3 cellular contexts compared by ENCODE assay signal in the genomic region with DNA sequence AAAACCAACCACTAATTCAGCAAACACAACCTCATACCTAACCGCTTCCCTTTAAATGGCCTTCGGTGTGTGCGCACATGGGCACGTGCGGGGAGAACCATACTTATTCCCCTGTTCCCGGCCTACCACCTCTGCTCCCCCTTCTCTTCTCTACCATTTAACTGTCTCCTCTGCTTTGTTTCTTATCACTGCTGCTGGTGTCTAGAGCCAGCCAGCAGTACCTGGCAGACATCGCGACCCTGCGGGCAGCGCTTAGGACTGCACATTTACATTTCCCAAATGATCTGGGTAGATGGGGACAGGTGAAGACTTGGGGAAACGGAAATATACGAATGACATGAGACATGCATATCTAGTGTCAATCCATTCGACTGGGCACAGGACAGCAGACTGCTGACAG.
TF ChIP-seq lines count a peak whose summit lies in the region.

No MANE protein-coding gene starts in this region.

TF ChIP-seq in GM12891, 5 proteins besides CTCF, POLR2A, EP300 and RAD21:
- no peak for TF ChIP-seq TAF1 (IDR thresholded peaks at IDR 0.05; ENCODE audit: low read depth, low read length)
- TF ChIP-seq POLR2AphosphoS5 (IDR thresholded peaks at IDR 0.05; ENCODE audit: low read depth, low read length) = peak; percentile 23; the same call in 1 of the 2 replicates

TF ChIP-seq in GM12878, 131 proteins besides CTCF, POLR2A, EP300 and RAD21 (continues in another document):
- TF ChIP-seq, protein P1, sequence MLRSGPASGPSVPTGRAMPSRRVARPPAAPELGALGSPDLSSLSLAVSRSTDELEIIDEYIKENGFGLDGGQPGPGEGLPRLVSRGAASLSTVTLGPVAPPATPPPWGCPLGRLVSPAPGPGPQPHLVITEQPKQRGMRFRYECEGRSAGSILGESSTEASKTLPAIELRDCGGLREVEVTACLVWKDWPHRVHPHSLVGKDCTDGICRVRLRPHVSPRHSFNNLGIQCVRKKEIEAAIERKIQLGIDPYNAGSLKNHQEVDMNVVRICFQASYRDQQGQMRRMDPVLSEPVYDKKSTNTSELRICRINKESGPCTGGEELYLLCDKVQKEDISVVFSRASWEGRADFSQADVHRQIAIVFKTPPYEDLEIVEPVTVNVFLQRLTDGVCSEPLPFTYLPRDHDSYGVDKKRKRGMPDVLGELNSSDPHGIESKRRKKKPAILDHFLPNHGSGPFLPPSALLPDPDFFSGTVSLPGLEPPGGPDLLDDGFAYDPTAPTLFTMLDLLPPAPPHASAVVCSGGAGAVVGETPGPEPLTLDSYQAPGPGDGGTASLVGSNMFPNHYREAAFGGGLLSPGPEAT (IDR thresholded peaks at IDR 0.05; ENCODE audit: low read depth) = no peak
- TF ChIP-seq MTA2 (IDR thresholded peaks at IDR 0.05; ENCODE audit: low read depth) (no peak), CEBPB (IDR thresholded peaks at IDR 0.05; ENCODE audit: borderline replicate concordance in 1 of 2, low read depth in 2 of 2, low read length in 2 of 2) (no peak), ZZZ3 (IDR thresholded peaks at IDR 0.05; ENCODE audit: control insufficient read depth, insufficient read length, low read depth) (no peak), USF2 (IDR thresholded peaks at IDR 0.05; ENCODE audit: borderline replicate concordance, low read depth, low read length) (no peak), PAX5 (IDR thresholded peaks at IDR 0.05; ENCODE audit: borderline replicate concordance, low read depth, low read length) (0 out of 2 replicates have a peak, but pooled peaks have one; percentile 8), ZBTB40 (IDR thresholded peaks at IDR 0.05; ENCODE audit: borderline replicate concordance) (no peak), BCL3 (IDR thresholded peaks at IDR 0.05; ENCODE audit: borderline replicate concordance, insufficient read depth, low read depth, low read length, poor library complexity, severe bottlenecking) (peak; percentile 15), MYC (IDR thresholded peaks at IDR 0.05; ENCODE audit: insufficient read depth, insufficient read length, insufficient replicate concordance, low read length, severe bottlenecking) (no peak)
- TF ChIP-seq, protein P2, sequence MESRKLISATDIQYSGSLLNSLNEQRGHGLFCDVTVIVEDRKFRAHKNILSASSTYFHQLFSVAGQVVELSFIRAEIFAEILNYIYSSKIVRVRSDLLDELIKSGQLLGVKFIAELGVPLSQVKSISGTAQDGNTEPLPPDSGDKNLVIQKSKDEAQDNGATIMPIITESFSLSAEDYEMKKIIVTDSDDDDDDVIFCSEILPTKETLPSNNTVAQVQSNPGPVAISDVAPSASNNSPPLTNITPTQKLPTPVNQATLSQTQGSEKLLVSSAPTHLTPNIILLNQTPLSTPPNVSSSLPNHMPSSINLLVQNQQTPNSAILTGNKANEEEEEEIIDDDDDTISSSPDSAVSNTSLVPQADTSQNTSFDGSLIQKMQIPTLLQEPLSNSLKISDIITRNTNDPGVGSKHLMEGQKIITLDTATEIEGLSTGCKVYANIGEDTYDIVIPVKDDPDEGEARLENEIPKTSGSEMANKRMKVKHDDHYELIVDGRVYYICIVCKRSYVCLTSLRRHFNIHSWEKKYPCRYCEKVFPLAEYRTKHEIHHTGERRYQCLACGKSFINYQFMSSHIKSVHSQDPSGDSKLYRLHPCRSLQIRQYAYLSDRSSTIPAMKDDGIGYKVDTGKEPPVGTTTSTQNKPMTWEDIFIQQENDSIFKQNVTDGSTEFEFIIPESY (IDR thresholded peaks at IDR 0.05) = no peak

TF ChIP-seq in GM23338, 12 proteins besides CTCF, POLR2A, EP300 and RAD21:
- no peak for TF ChIP-seq EZH2 (IDR thresholded peaks at IDR 0.05; ENCODE audit: low read depth, unreplicated experiment)
- no peak for TF ChIP-seq ZNF331 (CRISPR knock-in tag; IDR thresholded peaks at IDR 0.05; ENCODE audit: low read depth)
- TF ChIP-seq, protein P3, sequence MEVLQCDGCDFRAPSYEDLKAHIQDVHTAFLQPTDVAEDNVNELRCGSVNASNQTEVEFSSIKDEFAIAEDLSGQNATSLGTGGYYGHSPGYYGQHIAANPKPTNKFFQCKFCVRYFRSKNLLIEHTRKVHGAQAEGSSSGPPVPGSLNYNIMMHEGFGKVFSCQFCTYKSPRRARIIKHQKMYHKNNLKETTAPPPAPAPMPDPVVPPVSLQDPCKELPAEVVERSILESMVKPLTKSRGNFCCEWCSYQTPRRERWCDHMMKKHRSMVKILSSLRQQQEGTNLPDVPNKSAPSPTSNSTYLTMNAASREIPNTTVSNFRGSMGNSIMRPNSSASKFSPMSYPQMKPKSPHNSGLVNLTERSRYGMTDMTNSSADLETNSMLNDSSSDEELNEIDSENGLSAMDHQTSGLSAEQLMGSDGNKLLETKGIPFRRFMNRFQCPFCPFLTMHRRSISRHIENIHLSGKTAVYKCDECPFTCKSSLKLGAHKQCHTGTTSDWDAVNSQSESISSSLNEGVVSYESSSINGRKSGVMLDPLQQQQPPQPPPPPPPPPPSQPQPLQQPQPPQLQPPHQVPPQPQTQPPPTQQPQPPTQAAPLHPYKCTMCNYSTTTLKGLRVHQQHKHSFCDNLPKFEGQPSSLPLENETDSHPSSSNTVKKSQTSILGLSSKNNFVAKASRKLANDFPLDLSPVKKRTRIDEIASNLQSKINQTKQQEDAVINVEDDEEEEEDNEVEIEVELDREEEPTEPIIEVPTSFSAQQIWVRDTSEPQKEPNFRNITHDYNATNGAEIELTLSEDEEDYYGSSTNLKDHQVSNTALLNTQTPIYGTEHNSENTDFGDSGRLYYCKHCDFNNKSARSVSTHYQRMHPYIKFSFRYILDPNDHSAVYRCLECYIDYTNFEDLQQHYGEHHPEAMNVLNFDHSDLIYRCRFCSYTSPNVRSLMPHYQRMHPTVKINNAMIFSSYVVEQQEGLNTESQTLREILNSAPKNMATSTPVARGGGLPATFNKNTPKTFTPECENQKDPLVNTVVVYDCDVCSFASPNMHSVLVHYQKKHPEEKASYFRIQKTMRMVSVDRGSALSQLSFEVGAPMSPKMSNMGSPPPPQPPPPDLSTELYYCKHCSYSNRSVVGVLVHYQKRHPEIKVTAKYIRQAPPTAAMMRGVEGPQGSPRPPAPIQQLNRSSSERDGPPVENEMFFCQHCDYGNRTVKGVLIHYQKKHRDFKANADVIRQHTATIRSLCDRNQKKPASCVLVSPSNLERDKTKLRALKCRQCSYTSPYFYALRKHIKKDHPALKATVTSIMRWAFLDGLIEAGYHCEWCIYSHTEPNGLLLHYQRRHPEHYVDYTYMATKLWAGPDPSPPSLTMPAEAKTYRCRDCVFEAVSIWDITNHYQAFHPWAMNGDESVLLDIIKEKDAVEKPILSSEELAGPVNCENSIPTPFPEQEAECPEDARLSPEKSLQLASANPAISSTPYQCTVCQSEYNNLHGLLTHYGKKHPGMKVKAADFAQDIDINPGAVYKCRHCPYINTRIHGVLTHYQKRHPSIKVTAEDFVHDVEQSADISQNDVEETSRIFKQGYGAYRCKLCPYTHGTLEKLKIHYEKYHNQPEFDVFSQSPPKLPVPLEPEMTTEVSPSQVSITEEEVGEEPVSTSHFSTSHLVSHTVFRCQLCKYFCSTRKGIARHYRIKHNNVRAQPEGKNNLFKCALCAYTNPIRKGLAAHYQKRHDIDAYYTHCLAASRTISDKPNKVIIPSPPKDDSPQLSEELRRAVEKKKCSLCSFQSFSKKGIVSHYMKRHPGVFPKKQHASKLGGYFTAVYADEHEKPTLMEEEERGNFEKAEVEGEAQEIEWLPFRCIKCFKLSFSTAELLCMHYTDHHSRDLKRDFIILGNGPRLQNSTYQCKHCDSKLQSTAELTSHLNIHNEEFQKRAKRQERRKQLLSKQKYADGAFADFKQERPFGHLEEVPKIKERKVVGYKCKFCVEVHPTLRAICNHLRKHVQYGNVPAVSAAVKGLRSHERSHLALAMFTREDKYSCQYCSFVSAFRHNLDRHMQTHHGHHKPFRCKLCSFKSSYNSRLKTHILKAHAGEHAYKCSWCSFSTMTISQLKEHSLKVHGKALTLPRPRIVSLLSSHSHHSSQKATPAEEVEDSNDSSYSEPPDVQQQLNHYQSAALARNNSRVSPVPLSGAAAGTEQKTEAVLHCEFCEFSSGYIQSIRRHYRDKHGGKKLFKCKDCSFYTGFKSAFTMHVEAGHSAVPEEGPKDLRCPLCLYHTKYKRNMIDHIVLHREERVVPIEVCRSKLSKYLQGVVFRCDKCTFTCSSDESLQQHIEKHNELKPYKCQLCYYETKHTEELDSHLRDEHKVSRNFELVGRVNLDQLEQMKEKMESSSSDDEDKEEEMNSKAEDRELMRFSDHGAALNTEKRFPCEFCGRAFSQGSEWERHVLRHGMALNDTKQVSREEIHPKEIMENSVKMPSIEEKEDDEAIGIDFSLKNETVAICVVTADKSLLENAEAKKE (CRISPR knock-in tag; IDR thresholded peaks at IDR 0.05) = no peak
- TF ChIP-seq STAT1 (IDR thresholded peaks at IDR 0.05; ENCODE audit: unreplicated experiment) = no peak
- TF ChIP-seq ZNF114 (CRISPR knock-in tag; IDR thresholded peaks at IDR 0.05) = no peak
- TF ChIP-seq JUNB (IDR thresholded peaks at IDR 0.05; ENCODE audit: unreplicated experiment) = no peak
- TF ChIP-seq CREB1 (CRISPR knock-in tag; IDR thresholded peaks at IDR 0.05; ENCODE audit: low read depth) = no peak
